14 cellular contexts compared by ENCODE assay signal in the genomic region with DNA sequence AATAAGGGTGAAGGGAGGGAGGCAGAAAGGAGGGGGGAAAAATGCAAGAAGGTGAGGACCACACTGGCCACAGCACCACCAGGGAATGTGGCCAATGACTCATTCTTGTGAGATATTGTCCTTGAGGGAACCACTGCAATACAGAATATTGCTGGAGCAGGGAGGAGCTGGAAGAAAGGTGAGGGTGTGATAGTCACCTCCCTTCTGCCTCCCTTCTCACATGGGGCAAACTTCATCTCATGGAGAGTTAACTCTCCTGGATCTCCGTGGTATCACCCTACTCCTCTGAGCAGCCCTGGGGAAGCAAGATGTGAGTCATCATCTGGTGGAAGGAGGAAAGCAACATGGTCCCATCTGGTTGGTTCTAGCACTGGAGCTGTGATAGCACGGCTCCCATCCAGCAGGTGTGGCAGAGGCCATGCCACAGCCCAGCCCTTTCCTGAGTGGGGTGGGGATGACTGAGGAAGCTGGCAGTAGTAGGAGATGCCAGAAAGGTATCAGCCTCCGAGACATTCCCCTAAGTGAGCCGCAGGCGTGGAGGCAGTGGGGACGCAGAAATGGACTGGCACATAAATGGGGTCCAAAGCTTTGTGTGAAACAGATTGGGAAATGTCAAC.
A peak's percentile ranks its signal among the peaks of the same experiment; 100 is the strongest.
DNase-seq lines count a peak whose midpoint lies in the region; ATAC-seq and TF ChIP-seq lines count a peak whose summit lies in the region.
"Had no signal": no experiment of that assay in that cellular context is flagged by ENCODE, and none has a peak within 500 bp of the region (broad histone marks: within the 10 kb centered on the region; RNA-seq: fewer than 3 reads in every experiment).

No MANE protein-coding gene starts in this region.

- no peak overlapping the region for H3K9ac ChIP-seq in IMR-90 (ENCODE audit: low read depth, low read length)
- no peak overlapping the region for H3K9ac ChIP-seq in mesenchymal stem cell (ENCODE audit: low read length)

- H4K91ac ChIP-seq in IMR-90 (ENCODE audit: insufficient read depth, low read depth, low read length), result no peak overlapping the region
- no peak overlapping the region for H4K91ac ChIP-seq in mesenchymal stem cell (ENCODE audit: low read length)

- H2AK5ac ChIP-seq in IMR-90 (ENCODE audit: low read depth, low read length) (peak overlapping the region; percentile 23), mesenchymal stem cell (ENCODE audit: low read length, severe bottlenecking) (no peak overlapping the region)

- WGBS in IMR-90 (ENCODE audit: extremely low coverage in 2 of 2, insufficient read length in 1 of 2), 2 experiments, result no CpG with 5 or more reads among the region's 6 CpGs
- 72% methylated on average over 2 of the region's 6 CpGs for WGBS in mesenchymal stem cell

- H3K4me1 ChIP-seq in IMR-90 (ENCODE audit: control insufficient read depth, insufficient read depth, low read length) (peaks cover 3% of the 10 kb centered on the region; the same call in 1 of the 2 replicates), mesenchymal stem cell (ENCODE audit: control insufficient read depth, insufficient read depth, low read depth, low read length) (peaks cover 3% of the 10 kb centered on the region)

- in situ Hi-C loops in IMR-90 (cut with MboI; ENCODE audit: low sequenced_read_pairs), result loop anchor here (25.0 kb wide), 1 partner anchor 924 kb away; no protein-coding TSS in a partner anchor

- POLR2A ChIA-PET in IMR-90 (lab: Charles Lee; ENCODE audit: unreplicated experiment), result no interaction called here

- H3K56ac ChIP-seq in IMR-90 (ENCODE audit: extremely low read depth, insufficient read depth, low read length), result no peak overlapping the region

- H3K4me2 ChIP-seq in IMR-90 (ENCODE audit: low read depth, low read length) (no peak overlapping the region), mesenchymal stem cell (ENCODE audit: low read length, poor library complexity, severe bottlenecking) (no peak overlapping the region)

- H3K18ac ChIP-seq in IMR-90 (ENCODE audit: low read depth, low read length) (no peak overlapping the region), mesenchymal stem cell (ENCODE audit: low read depth in 1 of 2, low read length in 2 of 2) (no peak overlapping the region)

- TF ChIP-seq RAD21 in IMR-90 (IDR thresholded peaks at IDR 0.05; ENCODE audit: low read length), result no peak

- BruUV-seq in IMR-90 (replicated peaks; lab: Mats Ljungman, UMichigan), result no TSS peak

- H3K4ac ChIP-seq in IMR-90 (ENCODE audit: low read depth, low read length) (0 out of 2 replicates have a peak overlapping the region, but pooled peaks have one; percentile 8), mesenchymal stem cell (ENCODE audit: low read depth in 1 of 2, low read length in 2 of 2) (no peak overlapping the region)

- dilution Hi-C loops in IMR-90 (cut with HindIII; ENCODE audit: low sequenced_read_pairs, unreplicated experiment), result no loop called here

- H3K36me3 ChIP-seq in IMR-90 (ENCODE audit: control insufficient read depth, insufficient read depth, low read length), result no peaks in the 10 kb centered on the region
- H3K36me3 ChIP-seq in mesenchymal stem cell (ENCODE audit: control insufficient read depth in 1 of 2, insufficient read depth in 2 of 2, low read depth in 1 of 2, low read length in 2 of 2), result no peaks in the 10 kb centered on the region
- H3K36me3 ChIP-seq: SJSA1 had no signal

- DNase-seq in IMR-90 (peak; percentile 25), astrocyte of the hippocampus (ENCODE audit: low read depth, low spot score) (peak; percentile 66), mesenchymal stem cell (peak; percentile 27), DMS114 treated with DMSO at 0.1 percent for 48 hours (lab: John Stamatoyannopoulos, UW; ENCODE audit: unreplicated experiment) (no peak), NCI-H2227 treated with DMSO at 0.1 percent for 48 hours (lab: John Stamatoyannopoulos, UW) (no peak)
- DNase-seq in activated CD8-positive, alpha-beta memory T cell treated with anti-CD3 and anti-CD28 coated beads for 24 hours, result no peak
- no peak for DNase-seq in stimulated activated CD4-positive, alpha-beta T cell treated with anti-CD3 and anti-CD28 coated beads, Interleukin-4, amount 100 ng/mL, for 24 hours
- DNase-seq: activated gamma-delta T cell; naive thymus-derived CD8-positive, alpha-beta T cell; NCI-H1105; NCI-H2171 treated with DMSO at 0.1 percent for 48 hours; testis had no signal

- no peak overlapping the region for H2BK20ac ChIP-seq in IMR-90 (ENCODE audit: low read depth, low read length)

- no peaks in the 10 kb centered on the region for H4K20me1 ChIP-seq in IMR-90 (ENCODE audit: insufficient read depth, low read length)

- H3K9me3 ChIP-seq in IMR-90 (ENCODE audit: control insufficient read depth, insufficient read depth, low read length), result no peaks in the 10 kb centered on the region
- no peaks in the 10 kb centered on the region for H3K9me3 ChIP-seq in mesenchymal stem cell (ENCODE audit: control insufficient read depth, low read length)
- H3K9me3 ChIP-seq: SJSA1, testis had no signal

- H3K4me3 ChIP-seq in IMR-90 (ENCODE audit: insufficient read depth, low read depth, low read length) (no peak overlapping the region), mesenchymal stem cell (ENCODE audit: insufficient read depth in 1 of 2, low read depth in 1 of 2, low read length in 2 of 2) (no peak overlapping the region)
- H3K4me3 ChIP-seq: SJSA1, testis had no signal

- H3K23ac ChIP-seq in IMR-90 (ENCODE audit: low read depth, low read length), result peak overlapping the region; percentile 0; the same call in 1 of the 2 replicates
- no peak overlapping the region for H3K23ac ChIP-seq in mesenchymal stem cell (ENCODE audit: low read length in 2 of 2)

- H3K9me1 ChIP-seq in IMR-90 (ENCODE audit: insufficient read depth, low read length), result 0 out of 2 replicates have a peak, but pooled peaks cover 4% of the 10 kb centered on the region

- H3K27ac ChIP-seq in C4-2B (peak overlapping the region; percentile 93), IMR-90 (ENCODE audit: insufficient read depth, low read length) (no peak overlapping the region), mesenchymal stem cell (ENCODE audit: low read length, poor library complexity, severe bottlenecking) (no peak overlapping the region)
- H3K27ac ChIP-seq: SJSA1, testis had no signal

- no peak overlapping the region for H4K5ac ChIP-seq in IMR-90 (ENCODE audit: low read depth, low read length)

- no peak overlapping the region for H2BK15ac ChIP-seq in IMR-90 (ENCODE audit: low read depth, low read length)
- no peak overlapping the region for H2BK15ac ChIP-seq in mesenchymal stem cell (ENCODE audit: low read depth, poor library complexity, severe bottlenecking)

- CTCF ChIA-PET in IMR-90 (lab: Yijun Ruan, JAX), result no interaction called here

- H2AK9ac ChIP-seq in IMR-90 (replicated peaks; ENCODE audit: low read depth, low read length, poor library complexity), result peak overlapping the region; percentile 77

- H3K14ac ChIP-seq in IMR-90 (replicated peaks; ENCODE audit: low read depth, low read length) (no peak overlapping the region), mesenchymal stem cell (ENCODE audit: low read length in 2 of 2) (peak overlapping the region in 1 of 2 experiments; percentile 9)

- intact Hi-C loops in IMR-90 (cut with micrococcal nuclease), result no loop called here

- peak overlapping the region; percentile 37 for H2AFZ ChIP-seq in IMR-90 (replicated peaks; ENCODE audit: low read length, poor library complexity)
- H2AFZ ChIP-seq in mesenchymal stem cell (ENCODE audit: low read depth, low read length), result peak overlapping the region; percentile 55

- TF ChIP-seq CTCF in C4-2B (conservative IDR thresholded peaks at IDR 0.05) (no peak), IMR-90 (conservative IDR thresholded peaks at IDR 0.05; ENCODE audit: low read depth, low read length) (no peak)

- TF ChIP-seq POLR2A in IMR-90 (IDR thresholded peaks at IDR 0.05; ENCODE audit: low read depth, low read length), result no peak

- peak; percentile 17; the same call in 1 of the 2 replicates for ATAC-seq in IMR-90 (ENCODE audit: low read depth)
- ATAC-seq: naive thymus-derived CD8-positive, alpha-beta T cell had no signal

- H3K27me3 ChIP-seq in IMR-90 (ENCODE audit: control insufficient read depth, insufficient read depth, low read length), result 0 out of 2 replicates have a peak, but pooled peaks cover 2% of the 10 kb centered on the region
- H3K27me3 ChIP-seq in mesenchymal stem cell (ENCODE audit: control insufficient read depth in 1 of 2, insufficient read depth in 1 of 2, low read length in 2 of 2), result no peaks in the 10 kb centered on the region
- H3K27me3 ChIP-seq: SJSA1, testis had no signal

- H2BK120ac ChIP-seq in IMR-90 (ENCODE audit: low read depth, low read length) (no peak overlapping the region), mesenchymal stem cell (ENCODE audit: low read depth, low read length) (no peak overlapping the region)

- H4K8ac ChIP-seq in IMR-90 (ENCODE audit: low read depth in 2 of 2, low read length in 2 of 2) (no peak overlapping the region), mesenchymal stem cell (ENCODE audit: low read length) (no peak overlapping the region)

- no peaks in the 10 kb centered on the region for H3K79me1 ChIP-seq in IMR-90 (ENCODE audit: low read depth in 1 of 2, low read length in 2 of 2)
- H3K79me1 ChIP-seq in mesenchymal stem cell (replicated peaks; ENCODE audit: low read length, poor library complexity, severe bottlenecking), result no peaks in the 10 kb centered on the region

- no peak overlapping the region for H2BK12ac ChIP-seq in mesenchymal stem cell (ENCODE audit: low read length in 2 of 2)

- no peak overlapping the region for H2BK5ac ChIP-seq in IMR-90 (ENCODE audit: low read depth, low read length, poor library complexity, severe bottlenecking)
- no peak overlapping the region for H2BK5ac ChIP-seq in mesenchymal stem cell (ENCODE audit: low read depth, low read length, poor library complexity, severe bottlenecking)

TF ChIP-seq in IMR-90, 13 proteins besides CTCF, POLR2A, EP300 and RAD21:
- TF ChIP-seq FOS (IDR thresholded peaks at IDR 0.05; ENCODE audit: low read depth, low read length) (0 out of 2 replicates have a peak, but pooled peaks have one; percentile 12), CEBPB (IDR thresholded peaks at IDR 0.05; ENCODE audit: low read depth, low read length) (no peak)

Comparison
In these comparisons a context has a peak if more than half of its experiments do, and no peak if none do; other contexts are left out.
1. DNase-seq: peak in IMR-90 (single experiment), astrocyte of the hippocampus (single experiment) and mesenchymal stem cell (single experiment); none in activated CD8-positive, alpha-beta memory T cell treated with anti-CD3 and anti-CD28 coated beads for 24 hours (single experiment), stimulated activated CD4-positive, alpha-beta T cell treated with anti-CD3 and anti-CD28 coated beads, Interleukin-4, amount 100 ng/mL, for 24 hours (single experiment), DMS114 treated with DMSO at 0.1 percent for 48 hours (single experiment) and NCI-H2227 treated with DMSO at 0.1 percent for 48 hours (single experiment).